23 cellular contexts compared by ENCODE assay signal in genomic region chr11:83026229-83026628, GRCh38.
"Had no signal": no experiment of that assay in that cellular context is flagged by ENCODE, and none has a peak within 500 bp of the region (broad histone marks: within the 10 kb centered on the region; RNA-seq: fewer than 3 reads in every experiment).

No MANE protein-coding gene starts in this region.

- H3K4me3 Mint-ChIP-seq: activated CD8-positive, alpha-beta T cell treated with anti-CD3 and anti-CD28 coated beads, Interleukin-2, amount 10 ng/mL, durations not matched to agents 7 days and 5 days; activated naive CD8-positive, alpha-beta T cell treated with anti-CD3 and anti-CD28 coated beads, Interleukin-2, amount 10 ng/mL, durations not matched to agents 7 days and 5 days had no signal

- H3K9me3 ChIP-seq: adrenal gland, breast epithelium, SJCRH30, SK-N-SH had no signal

- H3K36me3 ChIP-seq: adrenal gland, breast epithelium, SJCRH30, WERI-Rb-1 had no signal

- H3K4me3 ChIP-seq: adrenal gland, breast epithelium, SJCRH30 had no signal

- H3K9ac ChIP-seq: SK-N-SH had no signal

- ATAC-seq: activated CD4-positive, CD25-positive, alpha-beta regulatory T cell treated with anti-CD3 and anti-CD28 coated beads, Interleukin-2, amount 50 U/mL, for 24 hours; activated CD8-positive, alpha-beta T cell treated with anti-CD3 and anti-CD28 coated beads, Interleukin-2, amount 10 ng/mL, durations not matched to agents 7 days and 5 days had no signal

- H3K27me3 ChIP-seq: adrenal gland, breast epithelium, SJCRH30 had no signal

- DNase-seq: activated CD4-positive, alpha-beta T cell treated with anti-CD3 and anti-CD28 coated beads for 4 hours; activated CD8-positive, alpha-beta memory T cell treated with anti-CD3 and anti-CD28 coated beads, Interleukin-2, amount 50 U/mL, for 48 hours; activated CD8-positive, alpha-beta T cell treated with anti-CD3 and anti-CD28 coated beads, Interleukin-2, amount 10 ng/mL, durations not matched to agents 7 days and 5 days; activated naive CD4-positive, alpha-beta T cell treated with anti-CD3 and anti-CD28 coated beads, Interleukin-2, amount 50 U/mL, for 16 hours; activated naive CD8-positive, alpha-beta T cell treated with anti-CD3 and anti-CD28 coated beads, Interleukin-2, amount 10 ng/mL, durations not matched to agents 7 days and 5 days; activated T-cell treated with anti-CD3 and anti-CD28 coated beads, Interleukin-2, amount 50 U/mL, for 1 hour; adrenal gland; aorta; central memory CD4-positive, alpha-beta T cell; KG1; NCI-H1092; NCI-H1417; NCI-H1930; NCI-H2171 treated with DMSO at 0.1 percent for 48 hours; NCI-H226; NCI-H526; NCI-H82; SJCRH30; SK-N-SH; T-helper 1 cell; WERI-Rb-1 had no signal

- H3K27ac ChIP-seq: adrenal gland, SJCRH30, WERI-Rb-1 had no signal

- H3K27ac Mint-ChIP-seq: activated CD8-positive, alpha-beta T cell treated with anti-CD3 and anti-CD28 coated beads, Interleukin-2, amount 10 ng/mL, durations not matched to agents 7 days and 5 days; activated naive CD8-positive, alpha-beta T cell treated with anti-CD3 and anti-CD28 coated beads, Interleukin-2, amount 10 ng/mL, durations not matched to agents 7 days and 5 days had no signal

- H3K4me2 ChIP-seq: SK-N-SH had no signal

- H3K27me3 Mint-ChIP-seq: activated naive CD8-positive, alpha-beta T cell treated with anti-CD3 and anti-CD28 coated beads, Interleukin-2, amount 10 ng/mL, durations not matched to agents 7 days and 5 days had no signal

- H3K4me1 ChIP-seq: SJCRH30 had no signal
